Comparison of ENCODE assay signal across 9 cellular contexts in genomic region chr14:69090187-69090789, GRCh38.
DNase-seq lines count a peak whose midpoint lies in the region; ATAC-seq and TF ChIP-seq lines count a peak whose summit lies in the region.
"Had no signal": no experiment of that assay in that cellular context is flagged by ENCODE, and none has a peak within 500 bp of the region (broad histone marks: within the 10 kb centered on the region; RNA-seq: fewer than 3 reads in every experiment).

No MANE protein-coding gene starts in this region.

- H3K4me3 Mint-ChIP-seq in Caco-2 (ENCODE audit: unreplicated experiment), result no peak overlapping the region

- DNase-seq in Caco-2 (peak; percentile 51 to 58), HCT116 (ENCODE audit: low read depth, low spot score) (peak; percentile 45), SK-N-DZ (ENCODE audit: low spot score) (peak; percentile 31), epithelial cell of esophagus (ENCODE audit: low read depth) (peak; percentile 78)

- RAD21 ChIA-PET in HCT116 (lab: Charles Lee; ENCODE audit: low non-redundant PET in 1 of 2, low total read pairs in 2 of 2, uncharacterized antibody in 2 of 2, unreplicated experiment in 2 of 2), result interaction anchor here in 1 of 2 experiments (0.6 kb wide), 1 partner anchor 167 kb away, joined by 3 read pairs; no protein-coding TSS in a partner anchor

- H3K79me2 ChIP-seq in HCT116 (ENCODE audit: insufficient read depth, low read length), result no peaks in the 10 kb centered on the region
- peaks cover 8% of the 10 kb centered on the region for H3K79me2 ChIP-seq in parathyroid adenoma

- H3K36me3 ChIP-seq in Caco-2 (ENCODE audit: control insufficient read depth, insufficient read depth, low read length) (no peaks in the 10 kb centered on the region; the same call in 1 of the 2 replicates), HCT116 (ENCODE audit: control insufficient read depth in 1 of 2, insufficient read depth in 2 of 2, low read length in 2 of 2) (peaks cover 6 to 18% of the 10 kb centered on the region in 2 experiments; a peak in 2 of 4 replicates), parathyroid adenoma (ENCODE audit: control insufficient read depth, insufficient read depth, low read length) (no peaks in the 10 kb centered on the region)

- BruUV-seq in Caco-2 (replicated peaks; lab: Mats Ljungman, UMichigan), result no TSS peak
- no TSS peak for BruUV-seq in HCT116 (replicated peaks; lab: Mats Ljungman, UMichigan)

- H3K36me3 Mint-ChIP-seq in Caco-2 (ENCODE audit: insufficient read depth, unreplicated experiment), result peaks cover 22% of the 10 kb centered on the region

- H3K27me3 ChIP-seq in Caco-2 (replicated peaks; ENCODE audit: control insufficient read depth, insufficient read depth, low read length) (no peaks in the 10 kb centered on the region; the same call in 1 of the 2 replicates), HCT116 (ENCODE audit: insufficient read depth, low read length) (no peaks in the 10 kb centered on the region), parathyroid adenoma (ENCODE audit: control insufficient read depth, insufficient read depth, low read length) (no peaks in the 10 kb centered on the region)

- no peak overlapping the region for H3K27ac Mint-ChIP-seq in Caco-2 (ENCODE audit: unreplicated experiment)

- H3K9ac ChIP-seq in HCT116 (ENCODE audit: low read length) (no peak overlapping the region), parathyroid adenoma (no peak overlapping the region)

- no peak overlapping the region for H2AFZ ChIP-seq in HCT116 (ENCODE audit: low read depth, low read length, poor library complexity, severe bottlenecking)
- H2AFZ ChIP-seq in parathyroid adenoma, result no peak overlapping the region

- CTCF ChIA-PET in Caco-2 (lab: Charles Lee), result interaction anchor here (0.5 to 1.2 kb wide), 7 partner anchors 9 to 246 kb away, joined by 3 to 9 read pairs (median 3); no protein-coding TSS in a partner anchor
- CTCF ChIA-PET in HCT116 (lab: Charles Lee), result interaction anchor here (0.6 to 1.8 kb wide), 15 partner anchors 9 to 223 kb away, joined by 3 to 15 read pairs (median 3); no protein-coding TSS in a partner anchor

- no peak for TF ChIP-seq POLR2A in HCT116 (IDR thresholded peaks at IDR 0.05; ENCODE audit: borderline replicate concordance, extremely low read depth, insufficient read depth, insufficient read length)

- H3K27ac ChIP-seq in HCT116 (ENCODE audit: low read depth, low read length) (no peak overlapping the region), parathyroid adenoma (no peak overlapping the region)

- no peaks in the 10 kb centered on the region for H3K9me3 ChIP-seq in Caco-2
- H3K9me3 ChIP-seq in HCT116 (ENCODE audit: control insufficient read depth in 1 of 2, insufficient read depth in 1 of 2, low read depth in 1 of 2, low read length in 2 of 2), result no peaks in the 10 kb centered on the region
- H3K9me3 ChIP-seq in parathyroid adenoma (ENCODE audit: control insufficient read depth, low read length), result no peaks in the 10 kb centered on the region

- H3K4me2 ChIP-seq in HCT116 (ENCODE audit: low read length), result no peak overlapping the region
- no peak overlapping the region for H3K4me2 ChIP-seq in parathyroid adenoma (ENCODE audit: low read length)

- ATAC-seq in HCT116 (peak; percentile 98), HG03342 (IDR thresholded peaks at IDR 0.05; ENCODE audit: unreplicated experiment) (no peak), GM21723 (IDR thresholded peaks at IDR 0.05; ENCODE audit: unreplicated experiment) (no peak), GM18868 (IDR thresholded peaks at IDR 0.05; ENCODE audit: unreplicated experiment) (no peak)

- POLR2A ChIA-PET in Caco-2 (lab: Charles Lee), result no interaction called here
- POLR2A ChIA-PET in HCT116 (lab: Charles Lee), result no interaction called here

- H3K4me1 ChIP-seq in Caco-2, result peaks cover 37% of the 10 kb centered on the region
- H3K4me1 ChIP-seq in HCT116 (ENCODE audit: control insufficient read depth in 1 of 2, insufficient read depth in 2 of 2, low read length in 2 of 2), result no peaks in the 10 kb centered on the region
- no peaks in the 10 kb centered on the region for H3K4me1 ChIP-seq in parathyroid adenoma

- H3K9me2 ChIP-seq in HCT116 (ENCODE audit: insufficient read depth), result no peaks in the 10 kb centered on the region

- peak; percentile 47 to 77 for TF ChIP-seq CTCF in Caco-2 (IDR thresholded peaks at IDR 0.05; ENCODE audit: insufficient read depth in 1 of 2, low read depth in 1 of 2, low read length in 1 of 2, severe bottlenecking in 1 of 2, unreplicated experiment in 1 of 2)
- TF ChIP-seq CTCF in HCT116 (IDR thresholded peaks at IDR 0.05 in 2 of 3, conservative IDR thresholded peaks at IDR 0.05 in 1 of 3; ENCODE audit: borderline replicate concordance in 1 of 3, insufficient read depth in 1 of 3, low read depth in 2 of 3, low read length in 2 of 3), result peak; percentile 77 to 89 (median 86); a peak in 5 of 6 replicates
- peak; percentile 85 for TF ChIP-seq CTCF in epithelial cell of esophagus (IDR thresholded peaks at IDR 0.05; ENCODE audit: insufficient read depth, low read depth, low read length, missing control alignments)
- peak; percentile 58 for TF ChIP-seq CTCF in parathyroid adenoma (IDR thresholded peaks at IDR 0.05)

- peak; percentile 77 for TF ChIP-seq RAD21 in HCT116 (IDR thresholded peaks at IDR 0.05; ENCODE audit: low read depth)

- peaks cover 26% of the 10 kb centered on the region for H3K4me1 Mint-ChIP-seq in Caco-2 (ENCODE audit: low read depth, unreplicated experiment)

- no peaks in the 10 kb centered on the region for H4K20me1 ChIP-seq in HCT116 (ENCODE audit: insufficient read depth)

- intact Hi-C loops in Caco-2 (cut with micrococcal nuclease; ENCODE audit: unreplicated experiment), result loop anchor here (1.0 to 2.0 kb wide), 3 partner anchors 111 to 227 kb away; partner anchors contain the start of gene ACTN1
- intact Hi-C loops in HCT116 (cut with micrococcal nuclease), result loop anchor here (1.0 to 5.0 kb wide), 2 partner anchors 179 to 228 kb away; no protein-coding TSS in a partner anchor

- H3K9me3 Mint-ChIP-seq in Caco-2 (ENCODE audit: unreplicated experiment), result no peaks in the 10 kb centered on the region

- no peaks in the 10 kb centered on the region for H3K27me3 Mint-ChIP-seq in Caco-2 (ENCODE audit: insufficient read depth, unreplicated experiment)

- H3K4me3 ChIP-seq in Caco-2 (ENCODE audit: low read depth, low read length) (no peak overlapping the region), HCT116 (replicated peaks in 1 of 2; ENCODE audit: low read depth in 1 of 2, low read length in 2 of 2) (no peak overlapping the region), epithelial cell of esophagus (ENCODE audit: low read length) (no peak overlapping the region), parathyroid adenoma (ENCODE audit: low read depth, low read length) (no peak overlapping the region)
- H3K4me3 ChIP-seq: lung had no signal

TF ChIP-seq in HCT116, 20 proteins besides CTCF, POLR2A, EP300 and RAD21:
- TF ChIP-seq FOSL1 (IDR thresholded peaks at IDR 0.05; ENCODE audit: low read depth), result no peak
TF ChIP-seq in HCT116: peak in this region for 0.
